ENCODE assay signal across 27 cellular contexts in the genomic region with DNA sequence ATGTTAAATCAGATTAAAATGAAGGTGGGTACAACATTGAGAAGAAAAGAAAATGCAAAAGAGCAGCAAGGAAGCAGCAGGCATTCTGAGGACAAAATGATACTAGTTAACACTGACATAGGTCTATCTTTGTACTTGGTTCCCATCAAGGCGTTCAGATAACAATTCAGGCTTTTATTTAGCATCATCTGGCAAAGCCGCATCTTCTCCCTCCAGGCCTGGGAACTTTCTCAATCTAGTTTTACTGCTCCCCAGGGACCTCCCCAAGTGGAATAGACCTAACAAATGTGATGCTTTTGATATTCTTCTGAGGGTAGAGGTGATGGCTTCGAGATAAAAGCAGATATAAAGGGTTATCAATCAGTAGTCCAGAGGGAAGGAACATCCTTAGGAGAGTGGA.
"Had no signal": no experiment of that assay in that cellular context is flagged by ENCODE, and none has a peak within 500 bp of the region (broad histone marks: within the 10 kb centered on the region; RNA-seq: fewer than 3 reads in every experiment).

No MANE protein-coding gene starts in this region.

- H3K36me3 ChIP-seq: neutrophil, ovary, right lobe of liver, sigmoid colon, stomach, thoracic aorta, thyroid gland, tibial nerve, upper lobe of left lung, vagina had no signal

- H3K4me1 ChIP-seq: parathyroid adenoma, psoas muscle, right lobe of liver, sigmoid colon, stomach, tibial nerve, upper lobe of left lung, vagina had no signal

- H3K27me3 ChIP-seq: neutrophil, ovary, right lobe of liver, sigmoid colon, stomach, thyroid gland, tibial nerve, upper lobe of left lung, vagina had no signal

- DNase-seq: naive thymus-derived CD8-positive, alpha-beta T cell; nephron progenitor cell; nucleus accumbens; ovary; posterior cingulate gyrus; psoas muscle; right cardiac atrium; right lobe of liver; sigmoid colon; small intestine; stimulated activated CD4-positive, alpha-beta T cell treated with anti-CD3 and anti-CD28 coated beads, Interleukin-15, amount 100 ng/mL, for 24 hours; stimulated activated CD4-positive, alpha-beta T cell treated with anti-CD3 and anti-CD28 coated beads, Interleukin-2, amount 100 ng/mL, for 24 hours; stimulated activated CD4-positive, alpha-beta T cell treated with anti-CD3 and anti-CD28 coated beads, Interleukin-2, amount 100 ng/mL, for 48 hours; stimulated activated CD4-positive, alpha-beta T cell treated with anti-CD3 and anti-CD28 coated beads, Interleukin-4, amount 100 ng/mL, for 24 hours; stimulated activated naive B cell treated with anti-CD40 and anti-IgM and Interleukin-4, amounts not matched to agents 10 μg/mL and 1 μg/mL and 100 μg/mL, for 72 hours; stimulated activated naive CD4-positive, alpha-beta T cell treated with Interleukin-2 at 50 U/mL for 16 hours; stomach; thyroid gland; trophoblast cell; upper lobe of left lung had no signal

- H3K9me3 ChIP-seq: neutrophil, ovary, psoas muscle, right lobe of liver, sigmoid colon, stomach, thoracic aorta, thyroid gland, tibial nerve, upper lobe of left lung, vagina had no signal

- ATAC-seq: naive thymus-derived CD8-positive, alpha-beta T cell; natural killer cell treated with Interleukin-12 subunit alpha and Interleukin-12 subunit beta and Interleukin-15 and Interleukin-18, amount 100 ng/mL, for 72 hours; psoas muscle; right cardiac atrium; right lobe of liver; stimulated activated effector memory CD8-positive, alpha-beta T cell treated with anti-CD3 and anti-CD28 coated beads, Interleukin-12 subunit alpha, Interleukin-12 subunit beta, amount 100 ng/mL, for 72 hours; stimulated activated naive B cell treated with anti-CD40 and anti-IgM and Interleukin-4, amounts not matched to agents 10 μg/mL and 1 μg/mL and 100 μg/mL, for 72 hours had no signal

- H3K27ac ChIP-seq: neutrophil, ovary, parathyroid adenoma, psoas muscle, right lobe of liver, sigmoid colon, stomach, thoracic aorta, thyroid gland, tibial nerve, upper lobe of left lung, vagina had no signal

- H3K4me3 ChIP-seq: ovary, psoas muscle, right lobe of liver, sigmoid colon, stomach, thoracic aorta, thyroid gland, tibial nerve, upper lobe of left lung, vagina had no signal
